In the genomic region with DNA sequence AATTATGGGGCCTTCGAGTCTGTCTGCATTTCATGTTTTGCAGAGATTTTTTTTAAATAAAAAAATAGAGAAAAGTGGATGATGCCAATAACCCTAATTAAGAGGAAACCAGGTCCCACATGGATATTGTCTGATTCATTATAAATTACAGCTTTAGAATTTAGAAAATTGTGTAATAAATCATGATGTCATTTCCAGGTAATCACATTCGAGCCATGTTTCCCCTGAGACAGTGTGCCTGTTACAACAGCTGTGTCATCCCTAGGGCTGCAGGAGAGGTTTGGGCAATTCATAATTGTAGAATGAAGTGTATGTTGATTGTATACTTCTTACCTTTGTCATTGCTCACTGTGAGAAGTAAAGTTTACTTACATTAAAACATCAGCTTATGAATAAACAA, we compare ENCODE assay signal across 1 cellular context.
TF ChIP-seq lines count a peak whose summit lies in the region.

No MANE protein-coding gene starts in this region.

TF ChIP-seq in HepG2, 621 proteins besides CTCF, POLR2A, EP300 and RAD21:
- TF ChIP-seq CCDC6 (CRISPR knock-in tag; IDR thresholded peaks at IDR 0.05): no peak
- TF ChIP-seq ATF7 (IDR thresholded peaks at IDR 0.05): peak; percentile 32; the same call in 1 of the 2 replicates
- TF ChIP-seq ATF7 (CRISPR knock-in tag; IDR thresholded peaks at IDR 0.05): no peak
- no peak for TF ChIP-seq HMG20A (CRISPR knock-in tag; IDR thresholded peaks at IDR 0.05; ENCODE audit: borderline replicate concordance)
